7 cellular contexts compared by ENCODE assay signal in the genomic region with DNA sequence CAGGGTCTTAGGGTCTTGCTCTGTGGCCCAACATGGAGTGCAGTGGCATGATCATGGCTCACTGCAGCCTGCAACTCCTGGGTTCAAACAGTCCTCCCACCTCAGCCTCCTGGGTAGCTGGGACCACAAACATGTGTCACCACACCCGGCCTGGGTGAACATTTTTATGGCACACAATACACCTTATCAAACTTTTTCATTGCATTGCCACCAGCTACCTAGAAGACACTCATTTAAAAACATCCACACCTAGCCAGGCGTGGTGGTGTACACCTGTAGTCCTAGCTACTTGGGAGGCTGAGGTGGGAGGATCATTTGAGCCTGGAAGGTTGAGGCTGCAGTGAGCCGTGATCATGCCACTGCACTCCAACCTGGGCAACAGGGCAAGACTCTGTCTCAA. TPM values are rescaled to one million over a fixed set of nuclear protein-coding genes. Genes with fewer than 3 reads are reported as not detected.
"Had no signal": no experiment of that assay in that cellular context is flagged by ENCODE, and none has a peak within 500 bp of the region (broad histone marks: within the 10 kb centered on the region; RNA-seq: fewer than 3 reads in every experiment).

No MANE protein-coding gene starts in this region.

RNA-seq across cellular contexts. Expression of gene RIPPLY3, which starts 2.6 kb away (rescaled TPM):
- total RNA-seq: subcutaneous adipose tissue, thoracic aorta, thyroid gland, tibial nerve, upper lobe of right lung, urinary bladder, vagina had no signal
